ENCODE assay signal across 8 cellular contexts in the genomic region with DNA sequence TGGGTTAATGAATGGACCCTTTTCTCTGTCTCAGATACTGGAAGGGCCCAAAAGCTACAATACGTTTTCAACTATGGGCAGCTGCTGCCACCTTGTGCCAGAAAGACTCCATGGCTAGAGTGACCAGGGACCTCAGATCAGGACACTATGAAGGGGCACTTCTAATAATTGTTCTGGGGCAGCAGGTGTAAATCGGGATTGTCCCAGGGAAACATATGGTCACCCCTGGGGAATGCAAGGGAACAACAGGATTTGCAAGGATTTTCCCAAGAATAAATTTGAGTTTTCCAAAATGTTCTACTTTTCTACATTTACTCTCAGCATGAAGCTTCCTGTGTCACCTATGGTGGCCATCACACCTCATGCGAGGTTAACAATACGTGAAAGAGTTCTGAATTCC. TPM values are rescaled to one million over a fixed set of nuclear protein-coding genes. Genes with fewer than 3 reads are reported as not detected.
DNase-seq lines count a peak whose midpoint lies in the region; ATAC-seq, FAIRE-seq and TF ChIP-seq lines count a peak whose summit lies in the region.

No MANE protein-coding gene starts in this region.

- H3K4me1 ChIP-seq in A549 (no peaks in the 10 kb centered on the region; the same call in 2 of the 3 replicates), hepatocyte (ENCODE audit: insufficient read depth) (no peaks in the 10 kb centered on the region)

- no peaks in the 10 kb centered on the region for H3K4me1 Mint-ChIP-seq in T-helper 2 cell treated with Interferon-gamma antibody and Interleukin-4, amounts not matched to agents 5 μg/mL and 100 μg/mL, for 36 hours (ENCODE audit: low read depth)

- no peaks in the 10 kb centered on the region for H3K9me2 ChIP-seq in hepatocyte (replicated peaks; ENCODE audit: insufficient read depth)

- H3K36me3 Mint-ChIP-seq in T-helper 2 cell treated with Interferon-gamma antibody and Interleukin-4, amounts not matched to agents 5 μg/mL and 100 μg/mL, for 36 hours (ENCODE audit: low read depth), result no peaks in the 10 kb centered on the region

- no peaks in the 10 kb centered on the region for H4K20me1 ChIP-seq in hepatocyte (ENCODE audit: insufficient read depth, poor library complexity, severe bottlenecking)

- no peak overlapping the region for H2AFZ ChIP-seq in hepatocyte

- H3K4me3 Mint-ChIP-seq in T-helper 2 cell treated with Interferon-gamma antibody and Interleukin-4, amounts not matched to agents 5 μg/mL and 100 μg/mL, for 36 hours, result no peak overlapping the region

- TF ChIP-seq POLR2A in A549 (IDR thresholded peaks at IDR 0.05; ENCODE audit: low read length), result no peak

- DNase-seq in A549 (ENCODE audit: low read depth in 1 of 2, low spot score in 1 of 2) (peak; percentile 57 to 73), GM19238 (ENCODE audit: insufficient read length, low spot score) (peak; percentile 37), NCI-H1092 treated with DMSO at 0.1 percent for 48 hours (lab: John Stamatoyannopoulos, UW) (peak; percentile 64), amygdala (lab: John Stamatoyannopoulos, UW) (peak in 39 of 56 donors; percentile 1 to 79 (median 28)), hepatocyte (ENCODE audit: low spot score) (peak; percentile 69)
- peak; percentile 31 for DNase-seq in T-helper 2 cell treated with Interferon-gamma antibody and Interleukin-4, amounts not matched to agents 5 μg/mL and 100 μg/mL, for 36 hours (ENCODE audit: low spot score)
- DNase-seq in stimulated activated CD4-positive, alpha-beta T cell treated with anti-CD3 and anti-CD28 coated beads, Interleukin-12 subunit alpha, Interleukin-12 subunit beta, amount 100 ng/mL, for 48 hours (ENCODE audit: low read depth in 2 of 3, low spot score in 1 of 3), result peak; percentile 34 to 51 (median 47)

- H3K9me3 ChIP-seq in A549 (no peaks in the 10 kb centered on the region), hepatocyte (ENCODE audit: low read depth) (no peaks in the 10 kb centered on the region)

- TF ChIP-seq EP300 in A549 (IDR thresholded peaks at IDR 0.05), result no peak

- H3K36me3 ChIP-seq in hepatocyte (replicated peaks; ENCODE audit: insufficient read depth, low read depth), result no peaks in the 10 kb centered on the region

- TF ChIP-seq RAD21 in A549 (conservative IDR thresholded peaks at IDR 0.05 in 1 of 2, IDR thresholded peaks at IDR 0.05 in 1 of 2), result peak; percentile 92

- no peak overlapping the region for H3K4me2 ChIP-seq in A549
- H3K4me2 ChIP-seq in hepatocyte, result no peak overlapping the region

- H3K27me3 ChIP-seq in hepatocyte, result peaks cover 3% of the 10 kb centered on the region

- no peak overlapping the region for H3K27ac Mint-ChIP-seq in T-helper 2 cell treated with Interferon-gamma antibody and Interleukin-4, amounts not matched to agents 5 μg/mL and 100 μg/mL, for 36 hours

- peaks cover 48% of the 10 kb centered on the region for H3K27me3 Mint-ChIP-seq in T-helper 2 cell treated with Interferon-gamma antibody and Interleukin-4, amounts not matched to agents 5 μg/mL and 100 μg/mL, for 36 hours (ENCODE audit: low read depth)

- WGBS in A549 (ENCODE audit: missing lambda C conversion rate), result 36% methylated on average over 4 of the region's 4 CpGs
- WGBS in hepatocyte (ENCODE audit: low lambda C conversion rate, missing lambda C conversion rate), result 27% methylated on average over 4 of the region's 4 CpGs

- CTCF ChIA-PET in A549 (lab: Yijun Ruan, JAX), result interaction anchor here (0.6 to 6.4 kb wide), 104 partner anchors 9 to 950 kb away, joined by 3 to 108 read pairs (median 5); a partner anchor contains a TSS

- no peak overlapping the region for H3K4me3 ChIP-seq in A549
- no peak overlapping the region for H3K4me3 ChIP-seq in hepatocyte

- H3K9me3 Mint-ChIP-seq in T-helper 2 cell treated with Interferon-gamma antibody and Interleukin-4, amounts not matched to agents 5 μg/mL and 100 μg/mL, for 36 hours, result no peaks in the 10 kb centered on the region

- H3K27ac ChIP-seq in A549 (no peak overlapping the region), hepatocyte (no peak overlapping the region)

- POLR2A ChIA-PET in A549 (lab: Yijun Ruan, JAX), result interaction anchor here (0.5 to 1.6 kb wide), 4 partner anchors 68 to 347 kb away, joined by 3 to 9 read pairs (median 4); a partner anchor contains a TSS

- H3K79me2 ChIP-seq in hepatocyte, result no peaks in the 10 kb centered on the region

- FAIRE-seq in A549 (lab: Jason Lieb, UNC), result no peak

- ATAC-seq in A549 (peak; percentile 96 to 97), HG03521 (IDR thresholded peaks at IDR 0.05; ENCODE audit: unreplicated experiment) (no peak)

- TF ChIP-seq CTCF in A549 (IDR thresholded peaks at IDR 0.05) (peak; percentile 92), hepatocyte (IDR thresholded peaks at IDR 0.05; ENCODE audit: poor library complexity) (peak; percentile 75)

TF ChIP-seq in A549, 52 proteins besides CTCF, POLR2A, EP300 and RAD21:
- peak; percentile 82 for TF ChIP-seq SMC3 (IDR thresholded peaks at IDR 0.05)
- TF ChIP-seq ESRRA (IDR thresholded peaks at IDR 0.05; ENCODE audit: borderline replicate concordance, low read length), result no peak

RNA-seq across cellular contexts. Expression of a gene that starts 12.0 kb away (rescaled TPM):
- polyA plus RNA-seq in A549 (2011; rRNA removed), result not detected in 2 replicates
- polyA plus RNA-seq in A549 (2012; cell fraction: cytosol; rRNA removed), result not detected in 2 replicates
- 0.04 TPM in 1 of 2 replicates, not detected in the other for polyA plus RNA-seq in A549 (2012; cell fraction: nucleus; rRNA removed)
- polyA plus RNA-seq in A549 (2017; fragmentation: RNase III; extraction: RNeasy Plus Mini Kit Qiagen cat#74134 plus additional on column Dnase treatment), result not detected in 3 replicates
- polyA minus RNA-seq in A549 (2011; rRNA and poly(A)+ RNA removed), result not detected in 2 replicates
- total RNA-seq in hepatocyte, result 0.52 and 0.70 TPM in 2 replicates
- polyA plus RNA-seq in hepatocyte, result 0.52 TPM in 1 of 2 replicates, not detected in the other

RNA-seq across cellular contexts. Expression of a gene that starts 36.0 kb away (rescaled TPM):
- 0.01 and 0.03 TPM in 2 replicates for polyA plus RNA-seq in A549 (2011; rRNA removed)
- polyA plus RNA-seq in A549 (2012; cell fraction: cytosol; rRNA removed), result 0.01 TPM in 1 of 2 replicates, not detected in the other
- polyA plus RNA-seq in A549 (2012; cell fraction: nucleus; rRNA removed), result 0.01 TPM in 2 replicates
- polyA plus RNA-seq in A549 (2017; fragmentation: RNase III; extraction: RNeasy Plus Mini Kit Qiagen cat#74134 plus additional on column Dnase treatment), result not detected in 3 replicates
- polyA minus RNA-seq in A549 (2011; rRNA and poly(A)+ RNA removed), result not detected in 2 replicates
- 22.9 and 23.3 TPM in 2 replicates for total RNA-seq in hepatocyte
- 8.1 and 11.0 TPM in 2 replicates for polyA plus RNA-seq in hepatocyte

RNA-seq across cellular contexts. Expression of a gene that starts 50.3 kb away (rescaled TPM):
- polyA plus RNA-seq in A549 (2011; rRNA removed) (2.0 and 2.2 TPM in 2 replicates), A549 (2017; fragmentation: RNase III; extraction: RNeasy Plus Mini Kit Qiagen cat#74134 plus additional on column Dnase treatment) (3.2 to 3.6 TPM (median 3.4 TPM) in 3 replicates), hepatocyte (15.7 and 18.7 TPM in 2 replicates)
- 1.2 TPM in 2 replicates for polyA plus RNA-seq in A549 (2012; cell fraction: cytosol; rRNA removed)
- polyA plus RNA-seq in A549 (2012; cell fraction: nucleus; rRNA removed), result 1.9 and 2.7 TPM in 2 replicates
- polyA minus RNA-seq in A549 (2011; rRNA and poly(A)+ RNA removed), result 2.9 and 3.7 TPM in 2 replicates
- 16.7 and 18.3 TPM in 2 replicates for total RNA-seq in hepatocyte
